Comparison of ENCODE assay signal across 9 cellular contexts in genomic region chr6:1554241-1554880, GRCh38. TPM values are rescaled to one million over a fixed set of nuclear protein-coding genes. Genes with fewer than 3 reads are reported as not detected.
A peak's percentile ranks its signal among the peaks of the same experiment; 100 is the strongest.
DNase-seq lines count a peak whose midpoint lies in the region; ATAC-seq, FAIRE-seq and TF ChIP-seq lines count a peak whose summit lies in the region.
"Had no signal": no experiment of that assay in that cellular context is flagged by ENCODE, and none has a peak within 500 bp of the region (broad histone marks: within the 10 kb centered on the region; RNA-seq: fewer than 3 reads in every experiment).

No MANE protein-coding gene starts in this region.

- peak overlapping the region; percentile 29 for H3K27ac Mint-ChIP-seq in memory B cell

- no peak overlapping the region for H2BK5ac ChIP-seq in mesendoderm (ENCODE audit: low read length)

- no peak overlapping the region for H3K56ac ChIP-seq in mesendoderm (ENCODE audit: low read length)

- H3K27ac ChIP-seq in GM12878 (ENCODE audit: control insufficient read depth, insufficient read depth) (peak overlapping the region; percentile 10; the same call in 1 of the 2 replicates), foreskin keratinocyte (no peak overlapping the region), mesendoderm (ENCODE audit: low read depth, low read length) (no peak overlapping the region)

- H2BK120ac ChIP-seq in mesendoderm (ENCODE audit: low read depth, low read length), result no peak overlapping the region

- H3K4me3 Mint-ChIP-seq in memory B cell, result peak overlapping the region; percentile 83

- H3K9ac ChIP-seq in GM12878 (ENCODE audit: control insufficient read depth, insufficient read depth, low read length) (no peak overlapping the region; the same call in 1 of the 2 replicates), mesendoderm (ENCODE audit: low read length) (no peak overlapping the region)

- H3K23ac ChIP-seq in mesendoderm (ENCODE audit: low read length), result no peak overlapping the region

- ATAC-seq in HG02973 (IDR thresholded peaks at IDR 0.05; ENCODE audit: unreplicated experiment) (peak; percentile 71), GM12878 (peak; percentile 89), memory B cell (ENCODE audit: low read depth) (peak; percentile 50), foreskin keratinocyte (no peak)

- H3K4me3 ChIP-seq in BJ (ENCODE audit: low read depth, low read length) (peak overlapping the region; percentile 62), GM12878 (no peak overlapping the region), mesendoderm (ENCODE audit: low read length) (no peak overlapping the region)

- no peak for TF ChIP-seq POLR2A in GM12878 (IDR thresholded peaks at IDR 0.05; ENCODE audit: low read depth, low read length)

- in situ Hi-C loops in GM12878 (cut with MboI), result no loop called here
- in situ Hi-C loops in ACHN (cut with HindIII; ENCODE audit: low pct_ligation_motif_present, low pct_unique_long_range_greater_than_20kb, low sequenced_read_pairs), result no loop called here

- no peak overlapping the region for H2AK5ac ChIP-seq in mesendoderm (ENCODE audit: low read length)

- peaks cover 4% of the 10 kb centered on the region for H3K4me1 Mint-ChIP-seq in memory B cell

- CTCF ChIA-PET in BJ (lab: Yijun Ruan, JAX), result interaction anchor here (0.7 to 2.6 kb wide), 12 partner anchors 9 to 449 kb away, joined by 3 to 12 read pairs (median 3); no protein-coding TSS in a partner anchor
- CTCF ChIA-PET in GM12878 (lab: Yijun Ruan, JAX), result interaction anchor here (0.6 to 3.3 kb wide), 7 partner anchors 9 to 131 kb away, joined by 3 to 14 read pairs (median 4); no protein-coding TSS in a partner anchor

- no peak overlapping the region for H3K4ac ChIP-seq in mesendoderm (ENCODE audit: low read depth, low read length)

- FAIRE-seq in GM12878 (lab: Jason Lieb, UNC), result peak; percentile 35
- FAIRE-seq: endometrium had no signal

- H3K79me1 ChIP-seq in mesendoderm (ENCODE audit: low read length), result no peaks in the 10 kb centered on the region

- no peak for TF ChIP-seq RAD21 in GM12878 (IDR thresholded peaks at IDR 0.05; ENCODE audit: insufficient read depth, low read depth, low read length)

- no peaks in the 10 kb centered on the region for H3K36me3 Mint-ChIP-seq in memory B cell

- TF ChIP-seq CTCF in BJ (IDR thresholded peaks at IDR 0.05; ENCODE audit: insufficient read depth, low read depth, low read length), result no peak
- no peak for TF ChIP-seq CTCF in GM12878 (IDR thresholded peaks at IDR 0.05 in 2 of 3, conservative IDR thresholded peaks at IDR 0.05 in 1 of 3; ENCODE audit: control insufficient read depth in 2 of 3, extremely low read depth in 1 of 3, insufficient read depth in 1 of 3, low read depth in 3 of 3, low read length in 3 of 3)
- TF ChIP-seq CTCF in foreskin keratinocyte (conservative IDR thresholded peaks at IDR 0.05), result no peak

- no peak overlapping the region for H4K8ac ChIP-seq in mesendoderm (ENCODE audit: low read depth, low read length)

- no peaks in the 10 kb centered on the region; the same call in 2 of the 3 replicates for H3K9me3 ChIP-seq in GM12878 (replicated peaks; ENCODE audit: control insufficient read depth, insufficient read depth, low read length)

- H3K4me1 ChIP-seq in GM12878 (ENCODE audit: control insufficient read depth, insufficient read depth, low read length), result peaks cover 9% of the 10 kb centered on the region
- H3K4me1 ChIP-seq in foreskin keratinocyte, result no peaks in the 10 kb centered on the region
- no peaks in the 10 kb centered on the region for H3K4me1 ChIP-seq in mesendoderm (ENCODE audit: control insufficient read depth, low read depth, low read length)

- RAD21 ChIA-PET in GM12878 (lab: Charles Lee; ENCODE audit: unreplicated experiment), result interaction anchor here (1.0 to 1.9 kb wide), 3 partner anchors 21 to 118 kb away, joined by 3 to 7 read pairs (median 3); no protein-coding TSS in a partner anchor

- H3K79me2 ChIP-seq in GM12878 (ENCODE audit: control insufficient read depth, insufficient read depth, low read length) (no peaks in the 10 kb centered on the region), mesendoderm (ENCODE audit: control insufficient read depth, insufficient read depth, low read length) (no peaks in the 10 kb centered on the region)

- no TSS peak for BruUV-seq in GM12878 (replicated peaks; lab: Mats Ljungman, UMichigan)

- H4K5ac ChIP-seq in mesendoderm (ENCODE audit: low read length), result no peak overlapping the region

- H3K9me3 Mint-ChIP-seq in memory B cell, result peaks cover 5% of the 10 kb centered on the region

- intact Hi-C loops in GM12878 (cut with micrococcal nuclease; ENCODE audit: unreplicated experiment), result loop anchor here (5.0 kb wide), 1 partner anchor 117 kb away; no protein-coding TSS in a partner anchor

- SMC1A ChIA-PET in GM12878 (lab: Charles Lee; ENCODE audit: uncharacterized antibody, unreplicated experiment), result interaction anchor here (1.6 kb wide), 1 partner anchor 21 kb away, joined by 5 read pairs; no protein-coding TSS in a partner anchor

- H3K18ac ChIP-seq in mesendoderm (ENCODE audit: low read length), result no peak overlapping the region

- peak; percentile 26 to 32; a peak in 1 of 4 replicates for TF ChIP-seq EP300 in GM12878 (IDR thresholded peaks at IDR 0.05; ENCODE audit: borderline replicate concordance in 1 of 2, control insufficient read depth in 1 of 2, low read depth in 2 of 2, low read length in 2 of 2)

- H4K20me1 ChIP-seq in GM12878 (ENCODE audit: control insufficient read depth, insufficient read depth), result no peaks in the 10 kb centered on the region

- H2AFZ ChIP-seq in GM12878 (ENCODE audit: control insufficient read depth, low read depth, low read length), result peak overlapping the region; percentile 24

- no peaks in the 10 kb centered on the region for H3K36me3 ChIP-seq in BJ (ENCODE audit: control insufficient read depth, insufficient read depth, low read length)
- H3K36me3 ChIP-seq in GM12878 (ENCODE audit: control insufficient read depth in 2 of 2, insufficient read depth in 2 of 2, low read length in 1 of 2), result no peaks in the 10 kb centered on the region
- H3K36me3 ChIP-seq in mesendoderm (ENCODE audit: control insufficient read depth, insufficient read depth, low read length), result no peaks in the 10 kb centered on the region

- DNase-seq in BJ (ENCODE audit: low read depth), result no peak
- peak; percentile 57 for DNase-seq in GM12878 (ENCODE audit: low read depth, low spot score)
- DNase-seq in memory B cell (ENCODE audit: low spot score in 2 of 2), result no peak
- no peak for DNase-seq in cortex of kidney (lab: John Stamatoyannopoulos, UW)
- no peak for DNase-seq in foreskin keratinocyte
- no peak for DNase-seq in mesendoderm
- DNase-seq in ACHN, result no peak

- H3K27me3 ChIP-seq in BJ (ENCODE audit: control insufficient read depth, insufficient read depth, low read length), result no peaks in the 10 kb centered on the region
- peaks cover 0 to 3% of the 10 kb centered on the region in 2 experiments; a peak in 1 of 4 replicates for H3K27me3 ChIP-seq in GM12878 (replicated peaks in 1 of 2; ENCODE audit: control insufficient read depth in 2 of 2, insufficient read depth in 2 of 2, low read length in 1 of 2)
- H3K27me3 ChIP-seq in foreskin keratinocyte, result no peaks in the 10 kb centered on the region
- H3K27me3 ChIP-seq in mesendoderm (ENCODE audit: insufficient read depth, low read length, poor library complexity), result no peaks in the 10 kb centered on the region

- peaks cover 16% of the 10 kb centered on the region for H3K27me3 Mint-ChIP-seq in memory B cell

- H2BK15ac ChIP-seq in mesendoderm (replicated peaks; ENCODE audit: low read depth), result no peak overlapping the region

- POLR2A ChIA-PET in BJ (lab: Charles Lee) (interaction anchor here (0.6 kb wide), 1 partner anchor 1417 kb away, joined by 4 read pairs; the partner anchor contains the start of gene SERPINB6), GM12878 (lab: Charles Lee) (interaction anchor here (1.0 kb wide), 1 partner anchor 21 kb away, joined by 3 read pairs; no protein-coding TSS in a partner anchor)

- WGBS in GM12878 (ENCODE audit: insufficient coverage, insufficient replicate concordance, low lambda C conversion rate, missing lambda C conversion rate), result 34% methylated on average over 20 of the region's 20 CpGs
- no CpG with 5 or more reads among the region's 20 CpGs for WGBS in mesendoderm (ENCODE audit: extremely low coverage, insufficient coverage, low lambda C conversion rate)

- peak overlapping the region; percentile 62; the same call in 1 of the 2 replicates for H3K4me2 ChIP-seq in GM12878 (ENCODE audit: control insufficient read depth, insufficient read depth)
- H3K4me2 ChIP-seq in mesendoderm (ENCODE audit: low read length), result no peak overlapping the region

TF ChIP-seq in GM12878, 131 proteins besides CTCF, POLR2A, EP300 and RAD21 (continues in another document):
- TF ChIP-seq RELA (IDR thresholded peaks at IDR 0.05; ENCODE audit: borderline replicate concordance, partially characterized antibody) (no peak), PAX5 (IDR thresholded peaks at IDR 0.05; ENCODE audit: borderline replicate concordance, low read depth, low read length) (peak; percentile 68; the same call in 1 of the 2 replicates)

RNA-seq across cellular contexts. Expression of gene FOXC1, which starts 55.4 kb away (rescaled TPM):
- 7.6 and 7.8 TPM in 2 replicates for polyA plus RNA-seq in BJ (2011; rRNA removed)
- 6.4 and 7.7 TPM in 2 replicates for polyA minus RNA-seq in BJ (2011; rRNA and poly(A)+ RNA removed)
- total RNA-seq in GM12878 (2013; cell fraction: nucleolus; rRNA removed), result not detected in 2 replicates
- total RNA-seq in GM12878 (2014; rRNA removed), result 0.38 and 0.51 TPM in 2 replicates
- 0.37 and 0.45 TPM in 2 replicates for total RNA-seq in GM12878 (2014; rRNA removed; fragmentation: Illumina TruSeq; extraction: Trizol)
- total RNA-seq in GM12878 (2021), result 1.5 and 1.7 TPM in 2 replicates
- 0.26 TPM for polyA plus RNA-seq in GM12878 (2011; ENCODE audit: low read depth)
- 0.17 and 0.26 TPM in 2 replicates for polyA plus RNA-seq in GM12878 (2011; rRNA removed)
- polyA plus RNA-seq in GM12878 (2011; cell fraction: cytosol; rRNA removed), result 0.07 and 0.17 TPM in 2 replicates
- 0.19 and 0.31 TPM in 2 replicates for polyA plus RNA-seq in GM12878 (2011; cell fraction: nucleus; rRNA removed)
- polyA plus RNA-seq in GM12878 (2012), result 0.24 and 0.38 TPM in 2 replicates
- 0.81 and 0.97 TPM in 2 replicates for polyA plus RNA-seq in GM12878 (2014; fragmentation: Illumina TruSeq; extraction: Trizol)
- under 1 TPM; 0.13 to 0.26 TPM for polyA plus RNA-seq in GM12878 (2014; fragmentation: Nextera tagmentation; extraction: Ambion mirVana)
- polyA plus RNA-seq in GM12878 (2014; rRNA removed), result 0.60 and 0.94 TPM in 2 replicates
- not detected for polyA plus RNA-seq in GM12878 (2016; fragmentation: Nextera tagmentation; extraction: Ambion mirVana)
- polyA minus RNA-seq in GM12878 (2011; rRNA and poly(A)+ RNA removed), result 0.15 TPM in 1 of 2 replicates, not detected in the other
- polyA minus RNA-seq in GM12878 (2011; cell fraction: cytosol; rRNA and poly(A)+ RNA removed), result 0.53 and 0.83 TPM in 2 replicates
- polyA minus RNA-seq in GM12878 (2011; cell fraction: nucleus; rRNA and poly(A)+ RNA removed), result 0.12 and 0.57 TPM in 2 replicates
- 3.5 and 5.0 TPM in 2 replicates for total RNA-seq in foreskin keratinocyte
- polyA plus RNA-seq in foreskin keratinocyte, result 1.7 and 3.0 TPM in 2 replicates
- polyA plus RNA-seq in mesendoderm (2013, experiment 1 of 2), result 1.1 TPM
- 1.1 TPM for polyA plus RNA-seq in mesendoderm (2013, experiment 2 of 2)
